In genomic region chr7:139494835-139495568, GRCh38 we compare ENCODE assay signal across 10 cellular contexts. TPM values are rescaled to one million over a fixed set of nuclear protein-coding genes. Genes with fewer than 3 reads are reported as not detected.
DNase-seq lines count a peak whose midpoint lies in the region; ATAC-seq and TF ChIP-seq lines count a peak whose summit lies in the region.
"Had no signal": no experiment of that assay in that cellular context is flagged by ENCODE, and none has a peak within 500 bp of the region (broad histone marks: within the 10 kb centered on the region; RNA-seq: fewer than 3 reads in every experiment).

No MANE protein-coding gene starts in this region.

- peaks cover 0 to 13% (median 0%) of the 10 kb centered on the region in 4 donors for H3K27me3 ChIP-seq in esophagus muscularis mucosa

- WGBS in esophagus muscularis mucosa, result 56% methylated on average over 5 of the region's 5 CpGs

- no peak overlapping the region for H3K27ac Mint-ChIP-seq in Calu3 (ENCODE audit: unreplicated experiment)

- H3K36me3 ChIP-seq in mucosa of descending colon (ENCODE audit: low read depth), result no peaks in the 10 kb centered on the region
- no peaks in the 10 kb centered on the region for H3K36me3 ChIP-seq in esophagus muscularis mucosa
- H3K36me3 ChIP-seq: transverse colon had no signal

- peaks cover 3% of the 10 kb centered on the region for H3K4me1 ChIP-seq in mucosa of descending colon (ENCODE audit: low read depth)
- H3K4me1 ChIP-seq in esophagus muscularis mucosa, result peaks cover 0 to 5% (median 4%) of the 10 kb centered on the region in 4 donors

- TF ChIP-seq CTCF in foreskin fibroblast (IDR thresholded peaks at IDR 0.05; ENCODE audit: low read depth, low read length) (no peak), mucosa of descending colon (IDR thresholded peaks at IDR 0.05) (no peak), Calu3 (IDR thresholded peaks at IDR 0.05; ENCODE audit: unreplicated experiment) (no peak), esophagus muscularis mucosa (IDR thresholded peaks at IDR 0.05) (no peak)

- peak; percentile 72 for ATAC-seq in HG02798 (IDR thresholded peaks at IDR 0.05; ENCODE audit: poor library complexity, unreplicated experiment)
- ATAC-seq in mucosa of descending colon, result no peak
- ATAC-seq: Panc1 had no signal

- peak; percentile 9 for DNase-seq in stimulated activated CD4-positive, alpha-beta T cell treated with anti-CD3 and anti-CD28 coated beads, Interleukin-1b, Interleukin-23, amount 100 ng/mL, for 48 hours
- DNase-seq in stimulated activated CD4-positive, alpha-beta T cell treated with anti-CD3 and anti-CD28 coated beads, Interleukin-2, amount 100 ng/mL, for 24 hours, result no peak
- DNase-seq in NCI-H2227 (lab: John Stamatoyannopoulos, UW; ENCODE audit: unreplicated experiment) (peak; percentile 67), foreskin fibroblast (no peak), mucosa of descending colon (no peak), Calu3 (no peak), esophagus muscularis mucosa (ENCODE audit: extremely low spot score) (no peak)
- DNase-seq: transverse colon had no signal

- no peak overlapping the region for H3K4me3 Mint-ChIP-seq in Calu3 (ENCODE audit: low read depth, unreplicated experiment)

- TF ChIP-seq EP300 in esophagus muscularis mucosa (IDR thresholded peaks at IDR 0.05), result no peak

- CTCF ChIA-PET in Calu3 (lab: Charles Lee), result interaction anchor here (0.6 to 0.8 kb wide), 2 partner anchors 10 to 473 kb away, joined by 3 read pairs; no protein-coding TSS in a partner anchor

- no peak overlapping the region for H3K4me3 ChIP-seq in foreskin fibroblast (ENCODE audit: low read depth in 1 of 2, low read length in 2 of 2)
- H3K4me3 ChIP-seq in mucosa of descending colon, result no peak overlapping the region
- H3K4me3 ChIP-seq in esophagus muscularis mucosa, result no peak overlapping the region
- H3K4me3 ChIP-seq: transverse colon had no signal

- no peaks in the 10 kb centered on the region for H3K4me1 Mint-ChIP-seq in Calu3 (ENCODE audit: low read depth, unreplicated experiment)

- peaks cover 57% of the 10 kb centered on the region for H3K27me3 Mint-ChIP-seq in Calu3 (ENCODE audit: unreplicated experiment)

- no peak for TF ChIP-seq POLR2A in esophagus muscularis mucosa (IDR thresholded peaks at IDR 0.05; ENCODE audit: low read depth)

- peaks cover 10% of the 10 kb centered on the region for H3K9me3 ChIP-seq in mucosa of descending colon
- peaks cover 0 to 20% (median 7%) of the 10 kb centered on the region in 4 donors for H3K9me3 ChIP-seq in esophagus muscularis mucosa

- no TSS peak for BruUV-seq in Calu3 (replicated peaks; lab: Mats Ljungman, UMichigan)

- peaks cover 2% of the 10 kb centered on the region for H3K36me3 Mint-ChIP-seq in Calu3 (ENCODE audit: insufficient read depth, unreplicated experiment)

- H3K27ac ChIP-seq in esophagus muscularis mucosa (replicated peaks in 1 of 4), result no peak overlapping the region
- H3K27ac ChIP-seq: transverse colon had no signal

- intact Hi-C loops in mucosa of descending colon (cut with DNase I, micrococcal nuclease), result loop anchor here in 1 of 2 donors (10.0 kb wide), 1 partner anchor 500 kb away; no protein-coding TSS in a partner anchor
- intact Hi-C loops in Calu3 (cut with micrococcal nuclease; ENCODE audit: unreplicated experiment), result no loop called here
- intact Hi-C loops in esophagus muscularis mucosa (cut with DNase I), result loop anchor here (10.0 kb wide), 1 partner anchor 510 kb away; no protein-coding TSS in a partner anchor

- H3K9me3 Mint-ChIP-seq in Calu3 (ENCODE audit: low read depth, unreplicated experiment), result peaks cover 2% of the 10 kb centered on the region

RNA-seq across cellular contexts. Expression of gene KLRG2, which starts 11.5 kb away (rescaled TPM):
- total RNA-seq in mucosa of descending colon (not detected), Calu3 (2022) (1.3 and 1.5 TPM in 2 replicates), esophagus muscularis mucosa (under 1 TPM in 2 of 4 donors, not detected in 2; 0.17 to 0.71 TPM)
- total RNA-seq: transverse colon had no signal

RNA-seq across cellular contexts. Expression of gene CLEC2L, which starts 28.5 kb away (rescaled TPM):
- total RNA-seq in mucosa of descending colon (not detected), Calu3 (2022) (not detected in 2 replicates), esophagus muscularis mucosa (not detected)

Comparison
In these comparisons a context has a peak if more than half of its experiments do, and no peak if none do; other contexts are left out.
1. DNase-seq: peak in stimulated activated CD4-positive, alpha-beta T cell treated with anti-CD3 and anti-CD28 coated beads, Interleukin-1b, Interleukin-23, amount 100 ng/mL, for 48 hours (single experiment) and NCI-H2227 (single experiment); none in stimulated activated CD4-positive, alpha-beta T cell treated with anti-CD3 and anti-CD28 coated beads, Interleukin-2, amount 100 ng/mL, for 24 hours (0 of 2), foreskin fibroblast (0 of 2), mucosa of descending colon (0 of 3), Calu3 (single experiment) and esophagus muscularis mucosa (single experiment).